Comparison of ENCODE assay signal across 13 cellular contexts in genomic region chr2:168157070-168157469, GRCh38.
"Had no signal": no experiment of that assay in that cellular context is flagged by ENCODE, and none has a peak within 500 bp of the region (broad histone marks: within the 10 kb centered on the region; RNA-seq: fewer than 3 reads in every experiment).

No MANE protein-coding gene starts in this region.

- DNase-seq: activated CD4-positive, alpha-beta T cell treated with anti-CD3 and anti-CD28 coated beads for 48 hours; activated CD8-positive, alpha-beta memory T cell treated with anti-CD3 and anti-CD28 coated beads for 24 hours; activated effector memory CD4-positive, alpha-beta T cell treated with Interleukin-2 at 50 U/mL for 16 hours; endodermal cell; left lung; stimulated activated CD4-positive, alpha-beta T cell treated with anti-CD3 and anti-CD28 coated beads, Interleukin-2, amount 100 ng/mL, for 48 hours; stimulated activated CD8-positive, alpha-beta memory T cell treated with anti-CD3 and anti-CD28 coated beads, Interleukin-4, amount 100 ng/mL, for 48 hours; stomach had no signal

- H3K4me3 Mint-ChIP-seq: activated naive CD8-positive, alpha-beta T cell; endodermal cell; WTC11 had no signal

- H3K27ac ChIP-seq: left lung, psoas muscle, stomach had no signal

- H3K36me3 ChIP-seq: left lung, uterus had no signal

- H3K4me1 ChIP-seq: left lung, psoas muscle had no signal

- H3K4me3 ChIP-seq: left lung, psoas muscle, stomach, uterus had no signal

- H3K27me3 Mint-ChIP-seq: activated naive CD8-positive, alpha-beta T cell had no signal

- H3K9me3 ChIP-seq: left lung, psoas muscle, stomach, uterus had no signal

- FAIRE-seq: bronchial epithelial cell had no signal

- H3K27me3 ChIP-seq: left lung, stomach, uterus had no signal

- H3K9me3 Mint-ChIP-seq: endodermal cell, WTC11 had no signal

- H3K36me3 Mint-ChIP-seq: WTC11 had no signal

- ATAC-seq: left lung, psoas muscle, WTC11 had no signal

- H3K27ac Mint-ChIP-seq: activated naive CD8-positive, alpha-beta T cell; endodermal cell; WTC11 had no signal
